ENCODE assay signal across 8 cellular contexts in genomic region chr2:231715499-231715837, GRCh38. TPM values are rescaled to one million over a fixed set of nuclear protein-coding genes. Genes with fewer than 3 reads are reported as not detected.
DNase-seq lines count a peak whose midpoint lies in the region; ATAC-seq and TF ChIP-seq lines count a peak whose summit lies in the region.
"Had no signal": no experiment of that assay in that cellular context is flagged by ENCODE, and none has a peak within 500 bp of the region (broad histone marks: within the 10 kb centered on the region; RNA-seq: fewer than 3 reads in every experiment).

No MANE protein-coding gene starts in this region.

- peaks cover 39% of the 10 kb centered on the region for H3K4me1 Mint-ChIP-seq in CD8-positive, alpha-beta T cell (ENCODE audit: low read depth)
- H3K4me1 Mint-ChIP-seq in dendritic cell treated with granulocyte-macrophage colony-stimulating factor and Interleukin-4, amounts not matched to agents 40 ng/mL and 50 ng/mL, for 4 days (ENCODE audit: low read depth), result peaks cover 74% of the 10 kb centered on the region

- no peak overlapping the region for H3K27ac ChIP-seq in CD8-positive, alpha-beta T cell (ENCODE audit: low read depth, low read length)
- H3K27ac ChIP-seq in trophoblast cell (ENCODE audit: low read depth, low read length), result no peak overlapping the region
- H3K27ac ChIP-seq: prostate gland had no signal

- H3K4ac ChIP-seq in trophoblast cell (ENCODE audit: low read depth, low read length), result no peak overlapping the region

- no peak overlapping the region for H3K9ac ChIP-seq in trophoblast cell (ENCODE audit: low read length)

- H3K18ac ChIP-seq in trophoblast cell (ENCODE audit: low read length), result peak overlapping the region; percentile 19

- H2BK120ac ChIP-seq in trophoblast cell (ENCODE audit: insufficient read depth, low read length, poor library complexity), result peak overlapping the region; percentile 5

- no peak overlapping the region for H3K23ac ChIP-seq in trophoblast cell (ENCODE audit: low read length)

- H3K79me1 ChIP-seq in trophoblast cell (ENCODE audit: low read length), result peaks cover 6% of the 10 kb centered on the region

- H3K9me3 Mint-ChIP-seq in CD8-positive, alpha-beta T cell, result no peaks in the 10 kb centered on the region
- H3K9me3 Mint-ChIP-seq in dendritic cell treated with granulocyte-macrophage colony-stimulating factor and Interleukin-4, amounts not matched to agents 40 ng/mL and 50 ng/mL, for 4 days, result no peaks in the 10 kb centered on the region

- no CpG with 5 or more reads among the region's 5 CpGs for WGBS in trophoblast cell (ENCODE audit: extremely low coverage, insufficient coverage, insufficient read length)

- POLR2A ChIA-PET in CD8-positive, alpha-beta T cell (lab: Charles Lee), result interaction anchor here (1.2 to 4.6 kb wide), 9 partner anchors 9 to 102 kb away, joined by 3 to 29 read pairs (median 4); no protein-coding TSS in a partner anchor

- no peak for ATAC-seq in CD8-positive, alpha-beta T cell

- H2AFZ ChIP-seq in trophoblast cell (ENCODE audit: insufficient read depth, low read length, poor library complexity), result no peak overlapping the region

- peak overlapping the region; percentile 8 for H2AK5ac ChIP-seq in trophoblast cell (ENCODE audit: low read length)

- no peak for DNase-seq in CD8-positive, alpha-beta T cell
- no peak for DNase-seq in trophoblast cell
- no peak for DNase-seq in SHP77 (lab: John Stamatoyannopoulos, UW)
- no peak for DNase-seq in islet precursor cell
- DNase-seq in middle frontal gyrus (ENCODE audit: extremely low spot score, low spot score), result no peak

- CTCF ChIA-PET in CD8-positive, alpha-beta T cell (lab: Charles Lee), result interaction anchor here (1.0 to 12.1 kb wide), 17 partner anchors 10 to 264 kb away, joined by 3 to 783 read pairs (median 10); no protein-coding TSS in a partner anchor

- H3K27ac Mint-ChIP-seq in CD8-positive, alpha-beta T cell, result no peak overlapping the region
- peak overlapping the region; percentile 88 for H3K27ac Mint-ChIP-seq in dendritic cell treated with granulocyte-macrophage colony-stimulating factor and Interleukin-4, amounts not matched to agents 40 ng/mL and 50 ng/mL, for 4 days

- intact Hi-C loops in CD8-positive, alpha-beta T cell (cut with DNase I, micrococcal nuclease), result loop anchor here (1.0 kb wide), 5 partner anchors 9 to 103 kb away; no protein-coding TSS in a partner anchor
- intact Hi-C loops in dendritic cell treated with granulocyte-macrophage colony-stimulating factor and Interleukin-4, amounts not matched to agents 40 ng/mL and 50 ng/mL, for 4 days (cut with micrococcal nuclease), result loop anchor here (1.0 kb wide), 1 partner anchor 103 kb away; no protein-coding TSS in a partner anchor

- peak overlapping the region; percentile 20 for H2BK12ac ChIP-seq in trophoblast cell (ENCODE audit: low read length)

- H3K36me3 ChIP-seq in CD8-positive, alpha-beta T cell (ENCODE audit: insufficient read depth, low read length), result peaks cover 19% of the 10 kb centered on the region
- H3K36me3 ChIP-seq in trophoblast cell (ENCODE audit: control insufficient read depth in 1 of 2, insufficient read depth in 2 of 2, low read length in 2 of 2), result peaks cover 28 to 29% of the 10 kb centered on the region in 2 experiments
- H3K36me3 ChIP-seq: prostate gland had no signal

- peaks cover 10% of the 10 kb centered on the region for H3K79me2 ChIP-seq in trophoblast cell (ENCODE audit: control insufficient read depth, insufficient read depth, low read length, poor library complexity)

- H3K4me2 ChIP-seq in trophoblast cell (ENCODE audit: low read length), result no peak overlapping the region

- H3K27me3 Mint-ChIP-seq in CD8-positive, alpha-beta T cell (ENCODE audit: low read depth), result no peaks in the 10 kb centered on the region
- peaks cover 3% of the 10 kb centered on the region for H3K27me3 Mint-ChIP-seq in dendritic cell treated with granulocyte-macrophage colony-stimulating factor and Interleukin-4, amounts not matched to agents 40 ng/mL and 50 ng/mL, for 4 days

- TF ChIP-seq CTCF in CD8-positive, alpha-beta T cell (IDR thresholded peaks at IDR 0.05), result peak; percentile 2
- peak; percentile 34 for TF ChIP-seq CTCF in LNCAP (IDR thresholded peaks at IDR 0.05)

- no peak overlapping the region for H3K4me3 Mint-ChIP-seq in CD8-positive, alpha-beta T cell
- no peak overlapping the region for H3K4me3 Mint-ChIP-seq in dendritic cell treated with granulocyte-macrophage colony-stimulating factor and Interleukin-4, amounts not matched to agents 40 ng/mL and 50 ng/mL, for 4 days

- H3K9me3 ChIP-seq in CD8-positive, alpha-beta T cell (ENCODE audit: low read length), result no peaks in the 10 kb centered on the region
- H3K9me3 ChIP-seq in trophoblast cell (ENCODE audit: insufficient read depth, low read depth, low read length), result no peaks in the 10 kb centered on the region
- H3K9me3 ChIP-seq: prostate gland had no signal

- no peak overlapping the region for H4K12ac ChIP-seq in trophoblast cell (ENCODE audit: low read depth, low read length)

- peaks cover 24% of the 10 kb centered on the region for H3K36me3 Mint-ChIP-seq in CD8-positive, alpha-beta T cell
- H3K36me3 Mint-ChIP-seq in dendritic cell treated with granulocyte-macrophage colony-stimulating factor and Interleukin-4, amounts not matched to agents 40 ng/mL and 50 ng/mL, for 4 days (ENCODE audit: low read depth), result peaks cover 48% of the 10 kb centered on the region

- H2BK5ac ChIP-seq in trophoblast cell (ENCODE audit: low read depth, low read length, poor library complexity), result no peak overlapping the region

- no peak overlapping the region for H3K4me3 ChIP-seq in CD8-positive, alpha-beta T cell (ENCODE audit: low read depth, low read length)
- no peak overlapping the region for H3K4me3 ChIP-seq in trophoblast cell (ENCODE audit: low read depth, low read length)
- H3K4me3 ChIP-seq: prostate gland had no signal

- peak overlapping the region; percentile 16 for H3K14ac ChIP-seq in trophoblast cell (ENCODE audit: low read length)

- no peaks in the 10 kb centered on the region for H3K27me3 ChIP-seq in CD8-positive, alpha-beta T cell (ENCODE audit: insufficient read depth, low read length)
- H3K27me3 ChIP-seq in trophoblast cell (ENCODE audit: insufficient read depth, low read length), result no peaks in the 10 kb centered on the region

- no peak overlapping the region for H4K8ac ChIP-seq in trophoblast cell (ENCODE audit: low read depth, low read length)

- H3K4me1 ChIP-seq in CD8-positive, alpha-beta T cell (ENCODE audit: insufficient read depth, low read length), result peaks cover 37% of the 10 kb centered on the region
- H3K4me1 ChIP-seq in trophoblast cell (ENCODE audit: control insufficient read depth in 1 of 2, insufficient read depth in 2 of 2, low read length in 2 of 2), result peaks cover 16 to 27% of the 10 kb centered on the region in 2 experiments

- H4K91ac ChIP-seq in trophoblast cell (ENCODE audit: low read depth, low read length), result peak overlapping the region; percentile 45

RNA-seq across cellular contexts. Expression of gene PTMA, which starts 7.1 kb away (rescaled TPM):
- total RNA-seq in CD8-positive, alpha-beta T cell, result 1,000 to 10,000 TPM; 1,661 to 1,675 TPM
- polyA plus RNA-seq in trophoblast cell (2013), result 1,343 and 1,403 TPM in 2 replicates
